1 cellular context compared by ENCODE assay signal in the genomic region with DNA sequence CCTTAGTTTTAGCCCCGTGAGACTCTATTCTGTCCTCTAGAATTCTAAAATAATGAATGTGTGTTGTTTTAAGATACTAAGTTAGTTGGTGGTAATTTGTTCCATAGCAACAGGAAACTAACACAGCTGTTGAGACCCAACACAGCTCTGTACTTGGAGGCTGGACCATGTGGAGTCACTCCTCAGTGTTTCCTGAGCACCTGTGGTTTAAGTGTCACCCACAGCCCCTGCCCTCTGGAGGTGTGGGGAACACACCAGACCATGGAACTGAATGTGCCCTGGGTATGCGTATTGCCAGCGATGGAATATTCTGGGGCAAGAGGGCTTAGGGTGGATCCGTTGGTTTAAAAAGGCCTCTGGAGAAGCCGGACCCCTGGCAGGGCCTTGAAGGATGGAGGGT.
TF ChIP-seq lines count a peak whose summit lies in the region.

No MANE protein-coding gene starts in this region.

TF ChIP-seq in GM12878, 131 proteins besides CTCF, POLR2A, EP300 and RAD21 (continued from another document):
- TF ChIP-seq, protein P1, sequence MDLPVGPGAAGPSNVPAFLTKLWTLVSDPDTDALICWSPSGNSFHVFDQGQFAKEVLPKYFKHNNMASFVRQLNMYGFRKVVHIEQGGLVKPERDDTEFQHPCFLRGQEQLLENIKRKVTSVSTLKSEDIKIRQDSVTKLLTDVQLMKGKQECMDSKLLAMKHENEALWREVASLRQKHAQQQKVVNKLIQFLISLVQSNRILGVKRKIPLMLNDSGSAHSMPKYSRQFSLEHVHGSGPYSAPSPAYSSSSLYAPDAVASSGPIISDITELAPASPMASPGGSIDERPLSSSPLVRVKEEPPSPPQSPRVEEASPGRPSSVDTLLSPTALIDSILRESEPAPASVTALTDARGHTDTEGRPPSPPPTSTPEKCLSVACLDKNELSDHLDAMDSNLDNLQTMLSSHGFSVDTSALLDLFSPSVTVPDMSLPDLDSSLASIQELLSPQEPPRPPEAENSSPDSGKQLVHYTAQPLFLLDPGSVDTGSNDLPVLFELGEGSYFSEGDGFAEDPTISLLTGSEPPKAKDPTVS (IDR thresholded peaks at IDR 0.05; ENCODE audit: low read depth, low read length) = no peak
- no peak for TF ChIP-seq MAX (IDR thresholded peaks at IDR 0.05; ENCODE audit: low read depth, low read length)
- no peak for TF ChIP-seq NBN (IDR thresholded peaks at IDR 0.05)
- no peak for TF ChIP-seq NFXL1 (IDR thresholded peaks at IDR 0.05; ENCODE audit: borderline replicate concordance)
- no peak for TF ChIP-seq KAT2A (conservative IDR thresholded peaks at IDR 0.05; ENCODE audit: control insufficient read depth, low read depth, low read length)
- TF ChIP-seq SIN3A (IDR thresholded peaks at IDR 0.05; ENCODE audit: low read depth, low read length) = no peak
- TF ChIP-seq ASH2L (IDR thresholded peaks at IDR 0.05; ENCODE audit: borderline replicate concordance, low read depth) = no peak
- TF ChIP-seq PML (IDR thresholded peaks at IDR 0.05; ENCODE audit: low read length) = no peak
- no peak for TF ChIP-seq ZSCAN29 (IDR thresholded peaks at IDR 0.05)
- no peak for TF ChIP-seq EED (IDR thresholded peaks at IDR 0.05; ENCODE audit: low read depth)
- TF ChIP-seq, protein P2, sequence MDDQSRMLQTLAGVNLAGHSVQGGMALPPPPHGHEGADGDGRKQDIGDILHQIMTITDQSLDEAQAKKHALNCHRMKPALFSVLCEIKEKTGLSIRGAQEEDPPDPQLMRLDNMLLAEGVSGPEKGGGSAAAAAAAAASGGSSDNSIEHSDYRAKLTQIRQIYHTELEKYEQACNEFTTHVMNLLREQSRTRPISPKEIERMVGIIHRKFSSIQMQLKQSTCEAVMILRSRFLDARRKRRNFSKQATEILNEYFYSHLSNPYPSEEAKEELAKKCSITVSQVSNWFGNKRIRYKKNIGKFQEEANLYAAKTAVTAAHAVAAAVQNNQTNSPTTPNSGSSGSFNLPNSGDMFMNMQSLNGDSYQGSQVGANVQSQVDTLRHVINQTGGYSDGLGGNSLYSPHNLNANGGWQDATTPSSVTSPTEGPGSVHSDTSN (IDR thresholded peaks at IDR 0.05; ENCODE audit: insufficient replicate concordance, low read depth, low read length) = no peak
- TF ChIP-seq, protein P3, sequence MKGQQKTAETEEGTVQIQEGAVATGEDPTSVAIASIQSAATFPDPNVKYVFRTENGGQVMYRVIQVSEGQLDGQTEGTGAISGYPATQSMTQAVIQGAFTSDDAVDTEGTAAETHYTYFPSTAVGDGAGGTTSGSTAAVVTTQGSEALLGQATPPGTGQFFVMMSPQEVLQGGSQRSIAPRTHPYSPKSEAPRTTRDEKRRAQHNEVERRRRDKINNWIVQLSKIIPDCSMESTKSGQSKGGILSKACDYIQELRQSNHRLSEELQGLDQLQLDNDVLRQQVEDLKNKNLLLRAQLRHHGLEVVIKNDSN (IDR thresholded peaks at IDR 0.05; ENCODE audit: borderline replicate concordance, extremely low read length, insufficient read depth, low read depth, low read length) = no peak
